17 cellular contexts compared by ENCODE assay signal in genomic region chrX:46117234-46117633, GRCh38.
DNase-seq lines count a peak whose midpoint lies in the region; ATAC-seq and TF ChIP-seq lines count a peak whose summit lies in the region.
"Had no signal": no experiment of that assay in that cellular context is flagged by ENCODE, and none has a peak within 500 bp of the region (broad histone marks: within the 10 kb centered on the region; RNA-seq: fewer than 3 reads in every experiment).

No MANE protein-coding gene starts in this region.

- H3K4me3 Mint-ChIP-seq in MCF 10A (ENCODE audit: unreplicated experiment): no peak overlapping the region
- H3K4me3 Mint-ChIP-seq: CD8-positive, alpha-beta T cell had no signal

- intact Hi-C loops in MCF 10A (cut with micrococcal nuclease): no loop called here
- intact Hi-C loops in breast epithelium (cut with DNase I; ENCODE audit: low total_unique reads): no loop called here
- intact Hi-C loops in prostate gland (cut with DNase I): no loop called here

- BruUV-seq in MCF 10A (replicated peaks; lab: Mats Ljungman, UMichigan): no TSS peak

- H3K27ac Mint-ChIP-seq in MCF 10A (ENCODE audit: low read depth, unreplicated experiment): no peak overlapping the region
- H3K27ac Mint-ChIP-seq: CD8-positive, alpha-beta T cell had no signal

- CTCF ChIA-PET in MCF 10A (lab: Yijun Ruan, JAX): no interaction called here

- POLR2A ChIA-PET in MCF 10A (lab: Yijun Ruan, JAX): no interaction called here

- WGBS in prostate gland: 44% methylated on average over 1 of the region's 2 CpGs

- ATAC-seq in HG03565 (IDR thresholded peaks at IDR 0.05; ENCODE audit: unreplicated experiment): no peak
- ATAC-seq: CD8-positive, alpha-beta T cell; SK-N-SH treated with all-trans-retinoic acid at 6 μM for 48 hours had no signal

- H3K36me3 Mint-ChIP-seq in MCF 10A (ENCODE audit: insufficient read depth, unreplicated experiment): no peaks in the 10 kb centered on the region
- H3K36me3 Mint-ChIP-seq: CD8-positive, alpha-beta T cell had no signal

- peaks cover 0 to 8% of the 10 kb centered on the region in 2 donors for H3K27me3 ChIP-seq in breast epithelium
- H3K27me3 ChIP-seq in prostate gland (replicated peaks; ENCODE audit: insufficient read depth): no peaks in the 10 kb centered on the region

- H3K4me3 ChIP-seq in breast epithelium: no peak overlapping the region
- H3K4me3 ChIP-seq in epithelial cell of esophagus (ENCODE audit: low read length): no peak overlapping the region
- no peak overlapping the region for H3K4me3 ChIP-seq in prostate gland

- peaks cover 5 to 13% of the 10 kb centered on the region in 2 donors for H3K9me3 ChIP-seq in breast epithelium
- H3K9me3 ChIP-seq in prostate gland: no peaks in the 10 kb centered on the region

- peaks cover 25% of the 10 kb centered on the region for H3K27me3 Mint-ChIP-seq in MCF 10A (ENCODE audit: insufficient read depth, unreplicated experiment)

- TF ChIP-seq CTCF in MCF 10A (IDR thresholded peaks at IDR 0.05; ENCODE audit: unreplicated experiment) (no peak), breast epithelium (IDR thresholded peaks at IDR 0.05) (no peak), epithelial cell of esophagus (IDR thresholded peaks at IDR 0.05; ENCODE audit: insufficient read depth, low read depth, low read length, missing control alignments) (no peak), prostate gland (IDR thresholded peaks at IDR 0.05) (no peak)

- no peaks in the 10 kb centered on the region for H3K4me1 Mint-ChIP-seq in MCF 10A (ENCODE audit: insufficient read depth, unreplicated experiment)

- H3K9me3 Mint-ChIP-seq in MCF 10A (ENCODE audit: unreplicated experiment): no peaks in the 10 kb centered on the region
- H3K9me3 Mint-ChIP-seq: CD8-positive, alpha-beta T cell had no signal

- no peak for TF ChIP-seq POLR2A in breast epithelium (IDR thresholded peaks at IDR 0.05)
- no peak for TF ChIP-seq POLR2A in prostate gland (IDR thresholded peaks at IDR 0.05)

- DNase-seq in MCF 10A (ENCODE audit: unreplicated experiment) (peak; percentile 3), breast epithelium (ENCODE audit: low spot score in 2 of 2) (no peak), NCI-H1105 (lab: John Stamatoyannopoulos, UW) (peak; percentile 3), epithelial cell of esophagus (ENCODE audit: low read depth) (peak; percentile 57), prostate gland (ENCODE audit: low spot score) (peak; percentile 4), hypothalamus (lab: John Stamatoyannopoulos, UW) (no peak)
- DNase-seq: AML-193; C1 segment of cervical spinal cord; CD8-positive, alpha-beta T cell; H7; NCI-H1092; NCI-H2029 treated with DMSO at 0.1 percent for 48 hours; NCI-H2171 treated with DMSO at 0.1 percent for 48 hours; NCI-H748 treated with DMSO at 0.1 percent for 48 hours had no signal

- H3K4me1 ChIP-seq in breast epithelium (no peaks in the 10 kb centered on the region), prostate gland (replicated peaks) (no peaks in the 10 kb centered on the region)

- no peaks in the 10 kb centered on the region for H3K36me3 ChIP-seq in breast epithelium
- H3K36me3 ChIP-seq in prostate gland: no peaks in the 10 kb centered on the region

- H3K27ac ChIP-seq in breast epithelium: no peak overlapping the region
- no peak overlapping the region for H3K27ac ChIP-seq in prostate gland
- H3K27ac ChIP-seq: RWPE1 had no signal

Comparison
In these comparisons a context has a peak if more than half of its experiments do, and no peak if none do; other contexts are left out.
1. DNase-seq: peak in MCF 10A (single experiment), NCI-H1105 (single experiment), epithelial cell of esophagus (single experiment) and prostate gland (single experiment); none in breast epithelium (0 of 2) and hypothalamus (0 of 51).